Comparison of ENCODE assay signal across 8 cellular contexts in the genomic region with DNA sequence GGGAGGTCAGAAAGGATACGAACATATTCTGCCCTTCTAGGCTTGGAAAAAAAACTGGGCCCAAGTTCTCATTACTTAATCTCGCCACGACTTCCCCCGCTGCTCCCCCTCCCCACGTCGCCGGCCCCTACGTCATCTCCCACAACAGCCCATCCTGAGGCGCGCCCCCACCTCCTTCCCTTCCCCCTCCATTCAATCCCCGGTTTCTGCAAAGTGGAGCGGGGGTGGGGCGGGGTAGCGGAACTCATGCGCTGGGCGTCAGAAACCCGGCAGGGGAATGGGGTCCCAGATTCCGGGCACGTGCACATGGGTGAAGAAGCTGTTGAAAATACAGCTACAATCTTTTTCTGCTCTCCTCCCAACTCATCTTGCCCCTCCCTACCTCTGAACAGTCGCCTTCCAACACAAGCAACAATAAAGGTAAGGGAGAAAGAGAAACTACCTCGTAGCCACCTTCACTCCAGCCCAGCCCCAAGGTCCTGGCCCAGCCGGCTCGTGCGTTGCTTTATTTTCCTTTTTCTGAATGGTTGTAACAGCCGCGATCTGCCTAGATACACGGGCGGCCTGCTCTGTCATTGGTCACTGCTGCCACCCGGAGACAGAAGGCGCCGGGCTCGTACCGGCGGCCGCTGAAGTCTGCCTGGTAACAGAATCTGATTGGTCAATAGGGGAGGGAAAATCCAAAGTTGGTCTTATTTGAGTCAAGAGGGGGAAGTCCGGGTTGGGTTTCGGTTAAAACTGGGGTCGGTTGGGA. TPM values are rescaled to one million over a fixed set of nuclear protein-coding genes. Genes with fewer than 3 reads are reported as not detected.
A peak's percentile ranks its signal among the peaks of the same experiment; 100 is the strongest.
DNase-seq lines count a peak whose midpoint lies in the region; ATAC-seq, FAIRE-seq and TF ChIP-seq lines count a peak whose summit lies in the region.

A gene (minus strand): TSS at position 484 of the 754 bp plus-strand sequence. CDS start 932 bp downstream, outside the sequence.

- peak; percentile 48 to 76; a peak in 3 of 4 replicates for TF ChIP-seq POLR2A in HepG2 (IDR thresholded peaks at IDR 0.05; ENCODE audit: insufficient read depth in 1 of 2, low read depth in 2 of 2, low read length in 2 of 2)

- H4K20me1 ChIP-seq in HepG2 (ENCODE audit: insufficient read depth, low read length) = no peaks in the 10 kb centered on the region

- H2AFZ ChIP-seq in HepG2 (ENCODE audit: low read length) = peak within 1 kb of the TSS; percentile 67

- H3K27me3 ChIP-seq in HepG2 (ENCODE audit: control insufficient read depth in 1 of 2, insufficient read depth in 2 of 2, low read length in 2 of 2) = no peaks in the 10 kb centered on the region

- 1% methylated on average over 31 of the region's 38 CpGs for WGBS in HepG2 (ENCODE audit: low lambda C conversion rate)

- TF ChIP-seq CTCF in CD14-positive monocyte (IDR thresholded peaks at IDR 0.05) (no peak), HepG2 (CRISPR knock-in tag; IDR thresholded peaks at IDR 0.05) (0 out of 2 replicates have a peak, but pooled peaks have one; percentile 12)

- DNase-seq in CD14-positive monocyte (ENCODE audit: low spot score) (peak; percentile 95), NCI-H82 (lab: John Stamatoyannopoulos, UW) (peak; percentile 100), dermis microvascular lymphatic vessel endothelial cell (ENCODE audit: low read depth in 2 of 2) (peak; percentile 93 to 98), HepG2 (ENCODE audit: low spot score) (peak; percentile 95)
- peak; percentile 89 to 93 for DNase-seq in activated CD4-positive, alpha-beta T cell treated with anti-CD3 and anti-CD28 coated beads, Interleukin-2, amount 50 U/mL, for 48 hours
- peak; percentile 87 for DNase-seq in stimulated activated CD4-positive, alpha-beta T cell treated with anti-CD3 and anti-CD28 coated beads, Interleukin-4, amount 100 ng/mL, for 1 hour

- peaks cover 25% of the 10 kb centered on the region for H3K4me1 Mint-ChIP-seq in CD14-positive monocyte

- peak within 1 kb of the TSS; percentile 77 for H3K9ac ChIP-seq in HepG2 (ENCODE audit: insufficient read depth, low read depth, low read length)

- H3K36me3 ChIP-seq in HepG2 (replicated peaks in 1 of 2; ENCODE audit: control insufficient read depth in 1 of 2, insufficient read depth in 2 of 2, low read length in 2 of 2) = peaks cover 7 to 24% of the 10 kb centered on the region in 2 experiments; a peak in 3 of 5 replicates

- H3K4me3 ChIP-seq in HepG2 (replicated peaks in 1 of 3; ENCODE audit: insufficient read depth in 1 of 3, low read depth in 2 of 3, low read length in 3 of 3) = peak within 1 kb of the TSS; percentile 62 to 73 (median 72)

- H3K27ac Mint-ChIP-seq in CD14-positive monocyte = peak within 1 kb of the TSS; percentile 99 to 100 (median 100)

- H3K27ac ChIP-seq in HepG2 (ENCODE audit: extremely low read length, insufficient read depth, low read length) = peak within 1 kb of the TSS; percentile 87

- BruUV-seq in HepG2 (replicated peaks; lab: Mats Ljungman, UMichigan) = TSS peak; percentile 91

- in situ Hi-C loops in HepG2 (cut with HindIII; ENCODE audit: extremely low pct_ligation_motif_present, low pct_unique_long_range_greater_than_20kb) = no loop called here

- POLR2A ChIA-PET in HepG2 (lab: Yijun Ruan, JAX) = interaction anchor here (1.2 to 1.5 kb wide), 3 partner anchors 19 to 52 kb away, joined by 5 to 6 read pairs (median 6); a partner anchor contains a TSS

- H3K79me2 ChIP-seq in HepG2 (ENCODE audit: insufficient read depth, low read length) = no peaks in the 10 kb centered on the region

- TF ChIP-seq EP300 in HepG2 (IDR thresholded peaks at IDR 0.05; ENCODE audit: low read depth in 2 of 2, low read length in 2 of 2) (peak in 1 of 2 experiments; percentile 61; a peak in 2 of 4 replicates), HepG2 (CRISPR knock-in tag; IDR thresholded peaks at IDR 0.05; ENCODE audit: borderline replicate concordance) (no peak; the same call in 1 of the 2 replicates)

- H3K9me3 Mint-ChIP-seq in CD14-positive monocyte = peaks cover 3 to 19% (median 8%) of the 10 kb centered on the region in 7 donors

- H3K4me2 ChIP-seq in HepG2 (ENCODE audit: low read depth, low read length) = peak within 1 kb of the TSS; percentile 73

- peaks cover 19% of the 10 kb centered on the region for H3K4me1 ChIP-seq in HepG2 (ENCODE audit: insufficient read depth, low read length)

- peak; percentile 97 for FAIRE-seq in HepG2 (lab: Jason Lieb, UNC)

- no peak for TF ChIP-seq RAD21 in HepG2 (CRISPR knock-in tag; IDR thresholded peaks at IDR 0.05)

- intact Hi-C loops in CD14-positive monocyte (cut with micrococcal nuclease) = loop anchor here in 1 of 2 donors (5.0 kb wide), 2 partner anchors 50 to 160 kb away; a partner anchor contains a TSS
- intact Hi-C loops in HepG2 (cut with micrococcal nuclease; ENCODE audit: unreplicated experiment) = loop anchor here (2.0 to 5.0 kb wide), 2 partner anchors 26 to 150 kb away; a partner anchor contains a TSS

- H3K27me3 Mint-ChIP-seq in CD14-positive monocyte (ENCODE audit: low read depth in 3 of 3) = peaks cover 0 to 2% (median 0%) of the 10 kb centered on the region in 3 donors

- ATAC-seq in GM19397 (IDR thresholded peaks at IDR 0.05; ENCODE audit: unreplicated experiment) (peak; percentile 89), HG03571 (IDR thresholded peaks at IDR 0.05; ENCODE audit: unreplicated experiment) (peak; percentile 92), HepG2 (peak; percentile 98)

- H3K36me3 Mint-ChIP-seq in CD14-positive monocyte = peaks cover 36 to 41% of the 10 kb centered on the region in 2 donors

- H3K4me3 Mint-ChIP-seq in CD14-positive monocyte = peak within 1 kb of the TSS; percentile 93 to 94

- CTCF ChIA-PET in HepG2 (lab: Yijun Ruan, JAX; ENCODE audit: low intra/inter-chr PET ratio, low total read pairs) = no interaction called here

- peaks cover 2% of the 10 kb centered on the region for H3K9me3 ChIP-seq in HepG2 (ENCODE audit: low read length)

TF ChIP-seq in HepG2, 621 proteins besides CTCF, POLR2A, EP300 and RAD21 (continues in another document):
- TF ChIP-seq BHLHE40 (IDR thresholded peaks at IDR 0.05; ENCODE audit: low read length) (peak; percentile 66), CREB1 (IDR thresholded peaks at IDR 0.05) (peak; percentile 57), CREB1 (CRISPR knock-in tag; IDR thresholded peaks at IDR 0.05) (peak; percentile 82)

RNA-seq across cellular contexts. Expression of the gene that starts here (rescaled TPM):
- polyA plus RNA-seq in CD14-positive monocyte (10 to 100 TPM; 39.3 to 43.5 TPM), HepG2 (2011; rRNA removed) (17.9 and 20.3 TPM in 2 replicates)
- total RNA-seq in dermis microvascular lymphatic vessel endothelial cell (40.7 and 48.7 TPM in 2 replicates), HepG2 (2016; rRNA removed; fragmentation: Illumina TruSeq; extraction: Trizol) (32.0 and 36.2 TPM in 2 replicates)
- total RNA-seq in HepG2 (2016; cell fraction: cytosol; rRNA removed; fragmentation: Illumina TruSeq; extraction: Trizol; ENCODE audit: low read depth) = 4.1 and 4.4 TPM in 2 replicates
- total RNA-seq in HepG2 (2016; cell fraction: insoluble cytoplasmic fraction; rRNA removed; fragmentation: Illumina TruSeq; extraction: Trizol) = 37.2 and 39.7 TPM in 2 replicates
- 15.6 and 17.0 TPM in 2 replicates for total RNA-seq in HepG2 (2016; cell fraction: membrane; rRNA removed; fragmentation: Illumina TruSeq; extraction: Trizol)
- total RNA-seq in HepG2 (2016; cell fraction: nucleus; rRNA removed; fragmentation: Illumina TruSeq; extraction: Trizol) = 44.6 and 44.7 TPM in 2 replicates
- polyA plus RNA-seq in HepG2 (2011; cell fraction: cytosol; rRNA removed) = 7.9 and 8.2 TPM in 2 replicates
- polyA plus RNA-seq in HepG2 (2011; cell fraction: nucleus; rRNA removed) = 43.2 and 45.6 TPM in 2 replicates
- polyA plus RNA-seq in HepG2 (2012) = 11.7 and 16.5 TPM in 2 replicates
- polyA plus RNA-seq in HepG2 (2016; cell fraction: cytosol; fragmentation: Illumina TruSeq; extraction: Trizol; ENCODE audit: low read depth) = 2.7 and 2.8 TPM in 2 replicates
- polyA plus RNA-seq in HepG2 (2016; cell fraction: insoluble cytoplasmic fraction; fragmentation: Illumina TruSeq; extraction: Trizol; ENCODE audit: low read depth) = 27.2 and 30.5 TPM in 2 replicates
- 8.9 and 10.1 TPM in 2 replicates for polyA plus RNA-seq in HepG2 (2016; cell fraction: membrane; fragmentation: Illumina TruSeq; extraction: Trizol; ENCODE audit: low read depth)
- polyA plus RNA-seq in HepG2 (2016; cell fraction: nucleus; fragmentation: Illumina TruSeq; extraction: Trizol; ENCODE audit: insufficient read depth, low read depth) = 62.2 and 65.3 TPM in 2 replicates
- 33.0 and 287 TPM in 2 replicates for polyA minus RNA-seq in HepG2 (2011; rRNA and poly(A)+ RNA removed; ENCODE audit: low replicate concordance)
- polyA minus RNA-seq in HepG2 (2011; cell fraction: cytosol; rRNA and poly(A)+ RNA removed) = 7.7 and 9.6 TPM in 2 replicates
- 15.8 and 22.1 TPM in 2 replicates for polyA minus RNA-seq in HepG2 (2011; cell fraction: nucleus; rRNA and poly(A)+ RNA removed)

Comparison
In these comparisons a context has a peak if more than half of its experiments do, and no peak if none do; other contexts are left out.
1. Peak in every context shown above with its lines: DNase-seq, ATAC-seq, H3K4me3 ChIP-seq and H3K27ac ChIP-seq.